Comparison of ENCODE assay signal across 17 cellular contexts in genomic region chr1:25893072-25893604, GRCh38. TPM values are rescaled to one million over a fixed set of nuclear protein-coding genes. Genes with fewer than 3 reads are reported as not detected.
DNase-seq lines count a peak whose midpoint lies in the region; ATAC-seq and TF ChIP-seq lines count a peak whose summit lies in the region.
"Had no signal": no experiment of that assay in that cellular context is flagged by ENCODE, and none has a peak within 500 bp of the region (broad histone marks: within the 10 kb centered on the region; RNA-seq: fewer than 3 reads in every experiment).

No MANE protein-coding gene starts in this region.

- CTCF ChIA-PET in A673 (lab: Charles Lee) (no interaction called here), PC-9 (lab: Charles Lee) (interaction anchor here (0.6 to 0.7 kb wide), 2 partner anchors 235 to 1154 kb away, joined by 3 to 4 read pairs; no protein-coding TSS in a partner anchor)

- no peaks in the 10 kb centered on the region for H3K9me2 ChIP-seq in PC-9 (ENCODE audit: insufficient read depth)

- no peak overlapping the region for H3K4me3 ChIP-seq in A673 (ENCODE audit: low read depth, low read length, poor library complexity, severe bottlenecking)
- no peak overlapping the region; the same call in 1 of the 2 replicates for H3K4me3 ChIP-seq in PC-9
- no peak overlapping the region for H3K4me3 ChIP-seq in endodermal cell (ENCODE audit: low read length)
- no peak overlapping the region for H3K4me3 ChIP-seq in trophoblast cell (ENCODE audit: low read depth, low read length)

- peak overlapping the region; percentile 70 for H2BK12ac ChIP-seq in trophoblast cell (ENCODE audit: low read length)

- peak overlapping the region; percentile 59 for H2BK120ac ChIP-seq in trophoblast cell (ENCODE audit: insufficient read depth, low read length, poor library complexity)

- peaks cover 36% of the 10 kb centered on the region for H3K4me1 Mint-ChIP-seq in endodermal cell
- H3K4me1 Mint-ChIP-seq in effector memory CD8-positive, alpha-beta T cell (ENCODE audit: low read depth in 2 of 2): peaks cover 8 to 9% of the 10 kb centered on the region in 2 donors

- no peak overlapping the region for H3K23ac ChIP-seq in trophoblast cell (ENCODE audit: low read length)

- TF ChIP-seq CTCF in A673 (conservative IDR thresholded peaks at IDR 0.05; ENCODE audit: low read depth, low read length): no peak
- TF ChIP-seq CTCF in PC-9 (conservative IDR thresholded peaks at IDR 0.05): no peak
- TF ChIP-seq CTCF in endodermal cell (conservative IDR thresholded peaks at IDR 0.05): no peak

- H3K4me2 ChIP-seq in PC-9: peak overlapping the region; percentile 76
- no peak overlapping the region for H3K4me2 ChIP-seq in trophoblast cell (ENCODE audit: low read length)

- H4K91ac ChIP-seq in trophoblast cell (ENCODE audit: low read depth, low read length): peak overlapping the region; percentile 64

- peaks cover 20% of the 10 kb centered on the region for H3K36me3 Mint-ChIP-seq in endodermal cell (ENCODE audit: low read depth)
- H3K36me3 Mint-ChIP-seq in effector memory CD8-positive, alpha-beta T cell (ENCODE audit: insufficient read depth): peaks cover 2% of the 10 kb centered on the region
- H3K36me3 Mint-ChIP-seq: activated naive CD4-positive, alpha-beta T cell treated with anti-CD3 and anti-CD28 coated beads, Interleukin-2, amount 50 U/mL, for 72 hours had no signal

- BruUV-seq in A673 (replicated peaks; lab: Mats Ljungman, UMichigan): no TSS peak
- TSS peak; percentile 22 for BruUV-seq in PC-9 (replicated peaks; lab: Mats Ljungman, UMichigan)

- DNase-seq in A673 (ENCODE audit: low spot score) (no peak), PC-9 (no peak), endodermal cell (no peak), trophoblast cell (no peak), NCI-H1417 treated with DMSO at 0.1 percent for 48 hours (lab: John Stamatoyannopoulos, UW) (no peak)
- no peak for DNase-seq in effector memory CD8-positive, alpha-beta T cell
- DNase-seq: activated CD4-positive, CD25-positive, alpha-beta regulatory T cell; activated CD8-positive, alpha-beta memory T cell treated with anti-CD3 and anti-CD28 coated beads, Interleukin-2, amount 50 U/mL, for 48 hours; cerebellar nuclear complex; DMS153; NCI-H1105 treated with DMSO at 0.1 percent for 48 hours; NCI-H345; OCI-M1 had no signal

- H4K8ac ChIP-seq in trophoblast cell (ENCODE audit: low read depth, low read length): no peak overlapping the region

- H3K9me3 ChIP-seq in A673 (ENCODE audit: low read depth, low read length, poor library complexity, severe bottlenecking): no peaks in the 10 kb centered on the region
- no peaks in the 10 kb centered on the region for H3K9me3 ChIP-seq in PC-9 (ENCODE audit: insufficient read depth, low read depth)
- no peaks in the 10 kb centered on the region for H3K9me3 ChIP-seq in endodermal cell (ENCODE audit: control insufficient read depth, low read length)
- no peaks in the 10 kb centered on the region for H3K9me3 ChIP-seq in trophoblast cell (ENCODE audit: insufficient read depth, low read depth, low read length)
- H3K9me3 ChIP-seq: neutrophil had no signal

- H3K27ac ChIP-seq in A673 (ENCODE audit: low read depth, low read length, poor library complexity, severe bottlenecking): peak overlapping the region; percentile 76
- H3K27ac ChIP-seq in PC-9: peak overlapping the region; percentile 96
- H3K27ac ChIP-seq in endodermal cell (ENCODE audit: low read depth, low read length): no peak overlapping the region
- peak overlapping the region; percentile 56 for H3K27ac ChIP-seq in trophoblast cell (ENCODE audit: low read depth, low read length)
- H3K27ac ChIP-seq: neutrophil had no signal

- H3K27me3 ChIP-seq in A673 (replicated peaks; ENCODE audit: insufficient read depth, low read depth, low read length, poor library complexity): no peaks in the 10 kb centered on the region
- H3K27me3 ChIP-seq in PC-9 (ENCODE audit: insufficient read depth, low read depth): no peaks in the 10 kb centered on the region
- H3K27me3 ChIP-seq in endodermal cell (ENCODE audit: control insufficient read depth, insufficient read depth, low read length, poor library complexity, severe bottlenecking): no peaks in the 10 kb centered on the region
- no peaks in the 10 kb centered on the region for H3K27me3 ChIP-seq in trophoblast cell (ENCODE audit: insufficient read depth, low read length)
- H3K27me3 ChIP-seq: neutrophil had no signal

- H2AFZ ChIP-seq in PC-9 (no peak overlapping the region), trophoblast cell (ENCODE audit: insufficient read depth, low read length, poor library complexity) (no peak overlapping the region)

- peak overlapping the region; percentile 39 for H3K27ac Mint-ChIP-seq in endodermal cell
- H3K27ac Mint-ChIP-seq in effector memory CD8-positive, alpha-beta T cell: no peak overlapping the region
- H3K27ac Mint-ChIP-seq: activated naive CD4-positive, alpha-beta T cell treated with anti-CD3 and anti-CD28 coated beads, Interleukin-2, amount 50 U/mL, for 72 hours had no signal

- no peak for ATAC-seq in effector memory CD8-positive, alpha-beta T cell (replicated peaks)
- ATAC-seq in HG02610 (IDR thresholded peaks at IDR 0.05; ENCODE audit: unreplicated experiment) (no peak), HG03175 (IDR thresholded peaks at IDR 0.05; ENCODE audit: unreplicated experiment) (no peak)

- peaks cover 55% of the 10 kb centered on the region for H3F3A ChIP-seq in PC-9 (ENCODE audit: insufficient read depth, low read depth)

- H3K9me3 Mint-ChIP-seq in endodermal cell: no peaks in the 10 kb centered on the region
- no peaks in the 10 kb centered on the region for H3K9me3 Mint-ChIP-seq in effector memory CD8-positive, alpha-beta T cell
- H3K9me3 Mint-ChIP-seq: activated naive CD4-positive, alpha-beta T cell treated with anti-CD3 and anti-CD28 coated beads, Interleukin-2, amount 50 U/mL, for 72 hours had no signal

- peaks cover 2% of the 10 kb centered on the region for H3K27me3 Mint-ChIP-seq in endodermal cell (ENCODE audit: insufficient read depth)
- no peaks in the 10 kb centered on the region for H3K27me3 Mint-ChIP-seq in effector memory CD8-positive, alpha-beta T cell

- POLR2A ChIA-PET in A673 (lab: Charles Lee; ENCODE audit: low non-redundant PET) (interaction anchor here (0.6 kb wide), 1 partner anchor 105 kb away, joined by 7 read pairs; the partner anchor contains the start of gene PAFAH2), PC-9 (lab: Charles Lee; ENCODE audit: unreplicated experiment) (interaction anchor here (0.6 kb wide), 1 partner anchor 16 kb away, joined by 4 read pairs; no protein-coding TSS in a partner anchor)

- peak overlapping the region; percentile 45 for H2BK5ac ChIP-seq in trophoblast cell (ENCODE audit: low read depth, low read length, poor library complexity)

- no peaks in the 10 kb centered on the region for H3K79me2 ChIP-seq in PC-9 (ENCODE audit: low read depth)
- peaks cover 5% of the 10 kb centered on the region for H3K79me2 ChIP-seq in trophoblast cell (ENCODE audit: control insufficient read depth, insufficient read depth, low read length, poor library complexity)

- peaks cover 25% of the 10 kb centered on the region for H3K36me3 ChIP-seq in A673 (ENCODE audit: insufficient read depth, low read length, poor library complexity, severe bottlenecking)
- H3K36me3 ChIP-seq in PC-9 (ENCODE audit: low read depth): no peaks in the 10 kb centered on the region
- H3K36me3 ChIP-seq in endodermal cell (ENCODE audit: control insufficient read depth, insufficient read depth, low read length): peaks cover 14% of the 10 kb centered on the region
- peaks cover 6 to 16% of the 10 kb centered on the region in 2 experiments for H3K36me3 ChIP-seq in trophoblast cell (ENCODE audit: control insufficient read depth in 1 of 2, insufficient read depth in 2 of 2, low read length in 2 of 2)

- intact Hi-C loops in A673 (cut with micrococcal nuclease; ENCODE audit: unreplicated experiment): no loop called here
- intact Hi-C loops in PC-9 (cut with micrococcal nuclease; ENCODE audit: unreplicated experiment): loop anchor here (2.0 to 10.0 kb wide), 3 partner anchors 56 to 272 kb away; partner anchors contain the start of genes C1orf232 and ZNF593

- H3K4me3 Mint-ChIP-seq in endodermal cell: no peak overlapping the region
- H3K4me3 Mint-ChIP-seq in effector memory CD8-positive, alpha-beta T cell: no peak overlapping the region

- peak overlapping the region; percentile 28 for H3K4ac ChIP-seq in trophoblast cell (ENCODE audit: low read depth, low read length)

- WGBS in endodermal cell (ENCODE audit: insufficient coverage in 1 of 2, insufficient read length in 1 of 2), 2 experiments: 89 to 94% methylated on average over 4 to 5 of the region's 6 CpGs
- no CpG with 5 or more reads among the region's 6 CpGs for WGBS in trophoblast cell (ENCODE audit: extremely low coverage, insufficient coverage, insufficient read length)

- peak overlapping the region; percentile 18 for H3K14ac ChIP-seq in trophoblast cell (ENCODE audit: low read length)

- peak overlapping the region; percentile 25 for H3K18ac ChIP-seq in trophoblast cell (ENCODE audit: low read length)

- H4K20me1 ChIP-seq in PC-9 (ENCODE audit: insufficient read depth): no peaks in the 10 kb centered on the region

- peak overlapping the region; percentile 86 for H2AK5ac ChIP-seq in trophoblast cell (ENCODE audit: low read length)

- peaks cover 22% of the 10 kb centered on the region for H3K79me1 ChIP-seq in trophoblast cell (ENCODE audit: low read length)

- H3K9ac ChIP-seq in endodermal cell (ENCODE audit: extremely low read depth, low read length, poor library complexity, severe bottlenecking): no peak overlapping the region
- no peak overlapping the region for H3K9ac ChIP-seq in trophoblast cell (ENCODE audit: low read length)

- no peak overlapping the region for H4K12ac ChIP-seq in trophoblast cell (ENCODE audit: low read depth, low read length)

- H3K4me1 ChIP-seq in A673 (ENCODE audit: insufficient read depth, low read length, poor library complexity, severe bottlenecking) (peaks cover 35% of the 10 kb centered on the region), PC-9 (replicated peaks; ENCODE audit: insufficient read depth) (peaks cover 56% of the 10 kb centered on the region), endodermal cell (ENCODE audit: control insufficient read depth, insufficient read depth, low read length) (peaks cover 14% of the 10 kb centered on the region), trophoblast cell (ENCODE audit: control insufficient read depth in 1 of 2, insufficient read depth in 2 of 2, low read length in 2 of 2) (peaks cover 20 to 31% of the 10 kb centered on the region in 2 experiments)

RNA-seq across cellular contexts. Expression of gene STMN1, which starts 13.1 kb away (rescaled TPM):
- total RNA-seq in A673 (2021) (920 and 933 TPM in 2 replicates), PC-9 (2021) (302 and 349 TPM in 2 replicates), endodermal cell (100 to 1,000 TPM; 543 to 585 TPM)
- polyA plus RNA-seq in endodermal cell (2013, experiment 1 of 2): 1,221 TPM
- polyA plus RNA-seq in endodermal cell (2013, experiment 2 of 2): 1,270 TPM
- 444 and 486 TPM in 2 replicates for polyA plus RNA-seq in trophoblast cell (2013)

RNA-seq across cellular contexts. Expression of gene PAQR7, which starts 17.6 kb away (rescaled TPM):
- total RNA-seq in A673 (2021) (2.9 and 3.0 TPM in 2 replicates), PC-9 (2021) (30.2 and 34.0 TPM in 2 replicates), endodermal cell (10 to 100 TPM; 11.7 to 15.0 TPM)
- polyA plus RNA-seq in endodermal cell (2013, experiment 1 of 2): 5.5 TPM
- polyA plus RNA-seq in endodermal cell (2013, experiment 2 of 2): 5.7 TPM
- polyA plus RNA-seq in trophoblast cell (2013): 13.5 and 14.9 TPM in 2 replicates

RNA-seq across cellular contexts. Expression of gene AUNIP, which starts 33.9 kb away (rescaled TPM):
- total RNA-seq in A673 (2021): 17.7 and 18.9 TPM in 2 replicates
- 11.0 and 11.3 TPM in 2 replicates for total RNA-seq in PC-9 (2021)
- 10 to 100 TPM; 14.3 to 19.5 TPM for total RNA-seq in endodermal cell
- polyA plus RNA-seq in endodermal cell (2013, experiment 1 of 2): 8.0 TPM
- polyA plus RNA-seq in endodermal cell (2013, experiment 2 of 2): 7.4 TPM
- polyA plus RNA-seq in trophoblast cell (2013): 9.2 and 9.4 TPM in 2 replicates
